12 cellular contexts compared by ENCODE assay signal in genomic region chr4:170497729-170498128, GRCh38.
DNase-seq lines count a peak whose midpoint lies in the region; ATAC-seq and TF ChIP-seq lines count a peak whose summit lies in the region.
"Had no signal": no experiment of that assay in that cellular context is flagged by ENCODE, and none has a peak within 500 bp of the region (broad histone marks: within the 10 kb centered on the region; RNA-seq: fewer than 3 reads in every experiment).

No MANE protein-coding gene starts in this region.

- POLR2A ChIA-PET in naive thymus-derived CD8-positive, alpha-beta T cell (lab: Charles Lee): no interaction called here

- TF ChIP-seq POLR2A in uterus (IDR thresholded peaks at IDR 0.05): no peak

- DNase-seq in RPMI8226 (peak; percentile 11), fibroblast of peridontal ligament (ENCODE audit: extremely low read depth) (peak; percentile 5), uterus (no peak), HT-29 (ENCODE audit: low spot score) (no peak), endothelial cell (ENCODE audit: low spot score) (no peak)
- no peak for DNase-seq in naive thymus-derived CD8-positive, alpha-beta T cell
- DNase-seq: MV-4-11, thyroid gland had no signal

- intact Hi-C loops in uterus (cut with DNase I; ENCODE audit: low total_unique reads): no loop called here

- no peaks in the 10 kb centered on the region for H3K27me3 Mint-ChIP-seq in naive thymus-derived CD8-positive, alpha-beta T cell
- H3K27me3 Mint-ChIP-seq in endothelial cell (ENCODE audit: unreplicated experiment): no peaks in the 10 kb centered on the region
- H3K27me3 Mint-ChIP-seq: activated naive CD4-positive, alpha-beta T cell treated with anti-CD3 and anti-CD28 coated beads, Interleukin-2, amount 50 U/mL, for 24 hours had no signal

- peak overlapping the region in 1 of 2 donors; percentile 10 for H3K27ac ChIP-seq in uterus
- H3K27ac ChIP-seq: esophagus muscularis mucosa, thyroid gland had no signal

- H3K27me3 ChIP-seq in uterus: no peaks in the 10 kb centered on the region
- H3K27me3 ChIP-seq: esophagus muscularis mucosa, thyroid gland had no signal

- no peaks in the 10 kb centered on the region for H3K36me3 Mint-ChIP-seq in naive thymus-derived CD8-positive, alpha-beta T cell
- H3K36me3 Mint-ChIP-seq in endothelial cell (ENCODE audit: low read depth, unreplicated experiment): no peaks in the 10 kb centered on the region
- H3K36me3 Mint-ChIP-seq: activated naive CD4-positive, alpha-beta T cell treated with anti-CD3 and anti-CD28 coated beads, Interleukin-2, amount 50 U/mL, for 24 hours had no signal

- peak overlapping the region in 2 of 10 donors; percentile 64 to 66 for H3K4me3 Mint-ChIP-seq in naive thymus-derived CD8-positive, alpha-beta T cell
- H3K4me3 Mint-ChIP-seq in endothelial cell (ENCODE audit: unreplicated experiment): no peak overlapping the region

- no peaks in the 10 kb centered on the region for H3K36me3 ChIP-seq in uterus
- H3K36me3 ChIP-seq: esophagus muscularis mucosa, thyroid gland had no signal

- H3K9me3 ChIP-seq in uterus: no peaks in the 10 kb centered on the region
- H3K9me3 ChIP-seq: esophagus muscularis mucosa, thyroid gland had no signal

- no peak overlapping the region for H3K27ac Mint-ChIP-seq in naive thymus-derived CD8-positive, alpha-beta T cell
- H3K27ac Mint-ChIP-seq in endothelial cell (ENCODE audit: unreplicated experiment): no peak overlapping the region
- H3K27ac Mint-ChIP-seq: activated naive CD4-positive, alpha-beta T cell treated with anti-CD3 and anti-CD28 coated beads, Interleukin-2, amount 50 U/mL, for 24 hours had no signal

- no peaks in the 10 kb centered on the region for H3K4me1 ChIP-seq in uterus
- H3K4me1 ChIP-seq: esophagus muscularis mucosa, thyroid gland had no signal

- peak overlapping the region in 1 of 2 donors; percentile 38 for H3K4me3 ChIP-seq in uterus
- H3K4me3 ChIP-seq: esophagus muscularis mucosa, thyroid gland had no signal

- peak; percentile 31 for ATAC-seq in GM18519 (IDR thresholded peaks at IDR 0.05; ENCODE audit: low FRiP score, unreplicated experiment)
- peak; percentile 17 for ATAC-seq in HG02610 (IDR thresholded peaks at IDR 0.05; ENCODE audit: unreplicated experiment)
- no peak for ATAC-seq in naive thymus-derived CD8-positive, alpha-beta T cell

- H3K4me1 Mint-ChIP-seq in naive thymus-derived CD8-positive, alpha-beta T cell: peaks cover 0 to 2% (median 0%) of the 10 kb centered on the region in 4 donors
- H3K4me1 Mint-ChIP-seq in endothelial cell (ENCODE audit: unreplicated experiment): no peaks in the 10 kb centered on the region
- H3K4me1 Mint-ChIP-seq: activated naive CD4-positive, alpha-beta T cell treated with anti-CD3 and anti-CD28 coated beads, Interleukin-2, amount 50 U/mL, for 24 hours had no signal

- TF ChIP-seq CTCF in uterus (IDR thresholded peaks at IDR 0.05): no peak
- TF ChIP-seq CTCF in endothelial cell (IDR thresholded peaks at IDR 0.05; ENCODE audit: unreplicated experiment): no peak

- H3K9me3 Mint-ChIP-seq in naive thymus-derived CD8-positive, alpha-beta T cell: peaks cover 0 to 10% (median 5%) of the 10 kb centered on the region in 9 donors
- H3K9me3 Mint-ChIP-seq in endothelial cell (ENCODE audit: unreplicated experiment): no peaks in the 10 kb centered on the region

Comparison
In these comparisons a context has a peak if more than half of its experiments do, and no peak if none do; other contexts are left out.
1. ATAC-seq: peak in GM18519 (single experiment) and HG02610 (single experiment); none in naive thymus-derived CD8-positive, alpha-beta T cell (0 of 2).
2. DNase-seq: peak in RPMI8226 (single experiment) and fibroblast of peridontal ligament (single experiment); none in naive thymus-derived CD8-positive, alpha-beta T cell (0 of 10), uterus (0 of 2), HT-29 (single experiment) and endothelial cell (single experiment).